In the genomic region with DNA sequence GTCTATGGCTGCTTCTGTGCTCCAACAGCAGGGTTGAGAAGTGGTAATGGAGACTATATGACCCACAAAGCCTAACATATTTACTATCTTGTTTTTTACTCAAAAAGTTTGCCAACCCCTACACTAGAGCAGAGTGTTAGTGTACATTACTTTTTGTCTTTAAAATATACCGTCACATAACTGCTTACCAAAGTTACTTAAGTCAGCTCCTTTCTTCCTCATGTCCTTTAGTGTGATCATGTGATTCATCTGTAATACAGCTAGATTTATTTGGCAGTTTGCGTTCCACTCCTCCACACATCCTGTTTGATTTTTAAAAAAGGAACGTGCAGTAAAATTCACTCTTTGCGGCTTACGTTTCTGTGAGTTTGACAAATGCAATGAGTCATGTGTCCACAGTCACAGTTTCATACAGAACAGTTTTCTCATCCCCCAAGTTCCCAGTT, we compare ENCODE assay signal across 9 cellular contexts.
DNase-seq lines count a peak whose midpoint lies in the region; ATAC-seq and TF ChIP-seq lines count a peak whose summit lies in the region.
"Had no signal": no experiment of that assay in that cellular context is flagged by ENCODE, and none has a peak within 500 bp of the region (broad histone marks: within the 10 kb centered on the region; RNA-seq: fewer than 3 reads in every experiment).

No MANE protein-coding gene starts in this region.

- H4K20me1 ChIP-seq in Loucy (ENCODE audit: insufficient read depth, low read length, poor library complexity, severe bottlenecking) = no peaks in the 10 kb centered on the region

- no peak for TF ChIP-seq CTCF in GM06990 (IDR thresholded peaks at IDR 0.05; ENCODE audit: insufficient read depth, low read length, poor library complexity, severe bottlenecking)
- no peak for TF ChIP-seq CTCF in Loucy (conservative IDR thresholded peaks at IDR 0.05; ENCODE audit: low read length)
- TF ChIP-seq CTCF in adrenal gland (IDR thresholded peaks at IDR 0.05) = no peak
- TF ChIP-seq CTCF in sigmoid colon (IDR thresholded peaks at IDR 0.05) = no peak
- TF ChIP-seq CTCF in WERI-Rb-1 (IDR thresholded peaks at IDR 0.05; ENCODE audit: low read depth, low read length) = no peak

- H3K27ac ChIP-seq in adrenal gland (peak overlapping the region in 3 of 5 donors; percentile 10 to 80 (median 74)), sigmoid colon (peak overlapping the region in 2 of 4 donors; percentile 39 to 46), WERI-Rb-1 (no peak overlapping the region)
- H3K27ac ChIP-seq: parathyroid adenoma had no signal

- DNase-seq in GM06990 (ENCODE audit: extremely low read depth, insufficient read length) = peak; percentile 19
- peak in 2 of 7 donors; percentile 20 to 34 for DNase-seq in adrenal gland
- DNase-seq in lung microvascular endothelial cell (ENCODE audit: low read depth in 2 of 2) = peak; percentile 62 to 88
- DNase-seq in sigmoid colon = no peak
- DNase-seq in NCI-H1436 (lab: John Stamatoyannopoulos, UW) = no peak
- no peak for DNase-seq in WERI-Rb-1

- H3K9me2 ChIP-seq in Loucy (replicated peaks; ENCODE audit: low read depth, low read length) = no peaks in the 10 kb centered on the region

- H3K4me1 ChIP-seq in Loucy (ENCODE audit: insufficient read depth, low read length, poor library complexity, severe bottlenecking) (no peaks in the 10 kb centered on the region), adrenal gland (replicated peaks in 1 of 2) (peaks cover 0 to 19% of the 10 kb centered on the region in 2 donors), sigmoid colon (peaks cover 0 to 19% (median 13%) of the 10 kb centered on the region in 4 donors)
- H3K4me1 ChIP-seq: parathyroid adenoma had no signal

- H3K36me3 ChIP-seq in GM06990 (ENCODE audit: control insufficient read depth, insufficient read depth, low read length) (no peaks in the 10 kb centered on the region), Loucy (ENCODE audit: insufficient read depth, low read length) (no peaks in the 10 kb centered on the region), adrenal gland (replicated peaks in 1 of 2) (no peaks in the 10 kb centered on the region), sigmoid colon (no peaks in the 10 kb centered on the region), WERI-Rb-1 (no peaks in the 10 kb centered on the region)

- no peaks in the 10 kb centered on the region for H3K79me2 ChIP-seq in Loucy (ENCODE audit: insufficient read depth, low read length)
- H3K79me2 ChIP-seq: parathyroid adenoma had no signal

- H2AFZ ChIP-seq in Loucy (ENCODE audit: low read length) = 0 out of 2 replicates have a peak overlapping the region, but pooled peaks have one; percentile 37
- H2AFZ ChIP-seq: parathyroid adenoma had no signal

- H3K4me3 ChIP-seq in GM06990 (replicated peaks; ENCODE audit: low read depth, low read length) = no peak overlapping the region
- no peak overlapping the region for H3K4me3 ChIP-seq in Loucy (ENCODE audit: low read length, poor library complexity, severe bottlenecking)
- peak overlapping the region in 1 of 4 donors; percentile 9 for H3K4me3 ChIP-seq in adrenal gland
- H3K4me3 ChIP-seq in sigmoid colon = no peak overlapping the region
- no peak overlapping the region for H3K4me3 ChIP-seq in WERI-Rb-1 (ENCODE audit: low read depth, low read length)

- H3K9me3 ChIP-seq in Loucy (ENCODE audit: insufficient read depth, low read depth, low read length) = no peaks in the 10 kb centered on the region
- no peaks in the 10 kb centered on the region for H3K9me3 ChIP-seq in adrenal gland (replicated peaks in 1 of 3)
- H3K9me3 ChIP-seq in sigmoid colon = no peaks in the 10 kb centered on the region
- H3K9me3 ChIP-seq in WERI-Rb-1 (ENCODE audit: severe bottlenecking) = no peaks in the 10 kb centered on the region

- H3K9ac ChIP-seq in Loucy (ENCODE audit: low read depth, low read length, poor library complexity, severe bottlenecking) = no peak overlapping the region
- H3K9ac ChIP-seq: parathyroid adenoma had no signal

- intact Hi-C loops in adrenal gland (cut with DNase I) = no loop called here
- intact Hi-C loops in sigmoid colon (cut with DNase I) = no loop called here

- WGBS in adrenal gland, 4 donors = 11 to 21% (median 16%) methylated on average over 5 of the region's 5 CpGs
- 24 to 55% methylated on average over 5 of the region's 5 CpGs for WGBS in sigmoid colon, 2 donors

- ATAC-seq in GM21786 (IDR thresholded peaks at IDR 0.05; ENCODE audit: unreplicated experiment) = peak; percentile 84

- peak in 1 of 4 donors; percentile 24 for TF ChIP-seq EP300 in sigmoid colon (IDR thresholded peaks at IDR 0.05)

- H3K4me2 ChIP-seq in Loucy (ENCODE audit: low read depth, low read length, poor library complexity, severe bottlenecking) = no peak overlapping the region

- no peak for TF ChIP-seq POLR2A in adrenal gland (IDR thresholded peaks at IDR 0.05)
- TF ChIP-seq POLR2A in sigmoid colon (IDR thresholded peaks at IDR 0.05) = no peak

- H3K27me3 ChIP-seq in GM06990 (replicated peaks; ENCODE audit: control insufficient read depth, insufficient read depth, low read length) (no peaks in the 10 kb centered on the region), Loucy (ENCODE audit: insufficient read depth, low read length, poor library complexity, severe bottlenecking) (no peaks in the 10 kb centered on the region), adrenal gland (no peaks in the 10 kb centered on the region), sigmoid colon (no peaks in the 10 kb centered on the region), WERI-Rb-1 (ENCODE audit: insufficient read depth, low read depth, severe bottlenecking) (no peaks in the 10 kb centered on the region)

- no peaks in the 10 kb centered on the region for H3F3A ChIP-seq in Loucy (ENCODE audit: low read depth)

Comparison
In these comparisons a context has a peak if more than half of its experiments do, and no peak if none do; other contexts are left out.
1. DNase-seq: peak in GM06990 (single experiment) and lung microvascular endothelial cell (2 of 2); none in sigmoid colon (single experiment), NCI-H1436 (single experiment) and WERI-Rb-1 (single experiment).